In genomic region chr4:51906167-51906647, GRCh38 we compare ENCODE assay signal across 8 cellular contexts.
DNase-seq lines count a peak whose midpoint lies in the region; ATAC-seq and TF ChIP-seq lines count a peak whose summit lies in the region.

No MANE protein-coding gene starts in this region.

- no peaks in the 10 kb centered on the region for H3K9me3 ChIP-seq in uterus

- H3K4me3 ChIP-seq in foreskin fibroblast (ENCODE audit: low read depth in 1 of 2, low read length in 2 of 2) (no peak overlapping the region), uterus (no peak overlapping the region)

- H3K36me3 ChIP-seq in uterus = no peaks in the 10 kb centered on the region

- in situ Hi-C loops in G401 (cut with HindIII; ENCODE audit: low sequenced_read_pairs) = no loop called here

- H3K27me3 ChIP-seq in uterus = no peaks in the 10 kb centered on the region

- no peak for TF ChIP-seq POLR2A in uterus (IDR thresholded peaks at IDR 0.05)

- TF ChIP-seq CTCF in foreskin fibroblast (IDR thresholded peaks at IDR 0.05; ENCODE audit: low read depth, low read length) (no peak), uterus (IDR thresholded peaks at IDR 0.05) (no peak)

- DNase-seq in CD1c-positive myeloid dendritic cell (ENCODE audit: extremely low spot score) (peak; percentile 86), amniotic epithelial cell (ENCODE audit: low read depth) (peak; percentile 78), foreskin fibroblast (no peak), NCI-H1417 (lab: John Stamatoyannopoulos, UW) (no peak), uterus (no peak), G401 (ENCODE audit: low spot score) (no peak)

- intact Hi-C loops in uterus (cut with DNase I; ENCODE audit: low total_unique reads) = no loop called here

- H3K27ac ChIP-seq in uterus = no peak overlapping the region

- H3K4me1 ChIP-seq in uterus = no peaks in the 10 kb centered on the region

- peak; percentile 94 for ATAC-seq in GM19324 (IDR thresholded peaks at IDR 0.05; ENCODE audit: low FRiP score, unreplicated experiment)
- ATAC-seq in HG03159 (IDR thresholded peaks at IDR 0.05; ENCODE audit: unreplicated experiment) = peak; percentile 99

Comparison
In these comparisons a context has a peak if more than half of its experiments do, and no peak if none do; other contexts are left out.
1. DNase-seq: peak in CD1c-positive myeloid dendritic cell (single experiment) and amniotic epithelial cell (single experiment); none in foreskin fibroblast (0 of 2), NCI-H1417 (0 of 3), uterus (0 of 2) and G401 (single experiment).